28 cellular contexts compared by ENCODE assay signal in genomic region chr6:93299622-93300021, GRCh38.
"Had no signal": no experiment of that assay in that cellular context is flagged by ENCODE, and none has a peak within 500 bp of the region (broad histone marks: within the 10 kb centered on the region; RNA-seq: fewer than 3 reads in every experiment).

No MANE protein-coding gene starts in this region.

- H3K4me1 Mint-ChIP-seq: stimulated activated effector memory CD8-positive, alpha-beta T cell treated with anti-CD3 and anti-CD28 coated beads, Interleukin-12 subunit alpha, Interleukin-12 subunit beta, amount 100 ng/mL, for 72 hours; stimulated activated memory B cell treated with anti-CD40 and anti-IgM and Interleukin-4, amounts not matched to agents 10 μg/mL and 1 μg/mL and 100 μg/mL, for 72 hours; stimulated activated naive B cell treated with anti-CD40 and anti-IgM and Interleukin-4, amounts not matched to agents 10 μg/mL and 1 μg/mL and 100 μg/mL, for 72 hours; stimulated activated naive CD8-positive, alpha-beta T cell treated with anti-CD3 and anti-CD28 coated beads, Interleukin-15, amount 100 ng/mL, for 72 hours had no signal

- ATAC-seq: stimulated activated effector memory CD8-positive, alpha-beta T cell treated with anti-CD3 and anti-CD28 coated beads, Interleukin-12 subunit alpha, Interleukin-12 subunit beta, amount 100 ng/mL, for 72 hours; stimulated activated memory B cell treated with anti-CD40 and anti-IgM and Interleukin-4, amounts not matched to agents 10 μg/mL and 1 μg/mL and 100 μg/mL, for 72 hours; stimulated activated naive B cell treated with anti-CD40 and anti-IgM and Interleukin-4, amounts not matched to agents 10 μg/mL and 1 μg/mL and 100 μg/mL, for 72 hours; stimulated activated naive CD8-positive, alpha-beta T cell treated with anti-CD3 and anti-CD28 coated beads, Interleukin-15, amount 100 ng/mL, for 72 hours; stimulated activated naive CD8-positive, alpha-beta T cell treated with anti-CD3 and anti-CD28 coated beads, Interleukin-15, Interleukin-2, amounts not matched to agents 100 U/mL and 50 U/mL, for 24 hours; upper lobe of right lung had no signal

- H3K27ac ChIP-seq: stomach, suprapubic skin, testis, thoracic aorta, thyroid gland, tibial artery, tibial nerve, transverse colon, upper lobe of left lung, upper lobe of right lung, uterus, vagina had no signal

- H3K36me3 Mint-ChIP-seq: stimulated activated effector memory CD8-positive, alpha-beta T cell treated with anti-CD3 and anti-CD28 coated beads, Interleukin-12 subunit alpha, Interleukin-12 subunit beta, amount 100 ng/mL, for 72 hours; stimulated activated memory B cell treated with anti-CD40 and anti-IgM and Interleukin-4, amounts not matched to agents 10 μg/mL and 1 μg/mL and 100 μg/mL, for 72 hours; stimulated activated naive B cell treated with anti-CD40 and anti-IgM and Interleukin-4, amounts not matched to agents 10 μg/mL and 1 μg/mL and 100 μg/mL, for 72 hours had no signal

- H3K4me3 Mint-ChIP-seq: stimulated activated effector memory CD8-positive, alpha-beta T cell treated with anti-CD3 and anti-CD28 coated beads, Interleukin-12 subunit alpha, Interleukin-12 subunit beta, amount 100 ng/mL, for 72 hours; stimulated activated memory B cell treated with anti-CD40 and anti-IgM and Interleukin-4, amounts not matched to agents 10 μg/mL and 1 μg/mL and 100 μg/mL, for 72 hours; stimulated activated naive B cell treated with anti-CD40 and anti-IgM and Interleukin-4, amounts not matched to agents 10 μg/mL and 1 μg/mL and 100 μg/mL, for 72 hours; stimulated activated naive CD8-positive, alpha-beta T cell treated with anti-CD3 and anti-CD28 coated beads, Interleukin-15, amount 100 ng/mL, for 72 hours; stimulated activated naive CD8-positive, alpha-beta T cell treated with anti-CD3 and anti-CD28 coated beads, Interleukin-15, Interleukin-2, amounts not matched to agents 100 ng/mL and 50 ng/mL, for 24 hours; type B pancreatic cell had no signal

- H3K9me3 Mint-ChIP-seq: type B pancreatic cell had no signal

- H3K36me3 ChIP-seq: stomach, suprapubic skin, thoracic aorta, thyroid gland, tibial artery, tibial nerve, transverse colon, upper lobe of left lung, upper lobe of right lung, uterus, vagina had no signal

- H3K27ac Mint-ChIP-seq: stimulated activated effector memory CD8-positive, alpha-beta T cell treated with anti-CD3 and anti-CD28 coated beads, Interleukin-12 subunit alpha, Interleukin-12 subunit beta, amount 100 ng/mL, for 72 hours; stimulated activated memory B cell treated with anti-CD40 and anti-IgM and Interleukin-4, amounts not matched to agents 10 μg/mL and 1 μg/mL and 100 μg/mL, for 72 hours; stimulated activated naive B cell treated with anti-CD40 and anti-IgM and Interleukin-4, amounts not matched to agents 10 μg/mL and 1 μg/mL and 100 μg/mL, for 72 hours; stimulated activated naive CD8-positive, alpha-beta T cell treated with anti-CD3 and anti-CD28 coated beads, Interleukin-15, amount 100 ng/mL, for 72 hours; stimulated activated naive CD8-positive, alpha-beta T cell treated with anti-CD3 and anti-CD28 coated beads, Interleukin-15, Interleukin-2, amounts not matched to agents 100 ng/mL and 50 ng/mL, for 24 hours; type B pancreatic cell had no signal

- H3K9me3 ChIP-seq: stomach, suprapubic skin, testis, thoracic aorta, thyroid gland, tibial artery, transverse colon, upper lobe of left lung, upper lobe of right lung, uterus, vagina had no signal

- DNase-seq: stimulated activated CD4-positive, alpha-beta T cell treated with anti-CD3 and anti-CD28 coated beads, Interleukin-2, amount 100 ng/mL, for 48 hours; stimulated activated CD4-positive, alpha-beta T cell treated with anti-CD3 and anti-CD28 coated beads, Interleukin-4, amount 100 ng/mL, for 1 hour; stimulated activated CD4-positive, alpha-beta T cell treated with anti-CD3 and anti-CD28 coated beads, Interleukin-4, amount 100 ng/mL, for 24 hours; stimulated activated CD4-positive, alpha-beta T cell treated with anti-CD3 and anti-CD28 coated beads, Interleukin-4, amount 100 ng/mL, for 4 hours; stimulated activated CD8-positive, alpha-beta memory T cell treated with anti-CD3 and anti-CD28 coated beads, Interleukin-4, amount 100 ng/mL, for 48 hours; stimulated activated naive B cell treated with anti-CD40 and anti-IgM and Interleukin-4, amounts not matched to agents 10 μg/mL and 1 μg/mL and 100 μg/mL, for 72 hours; stimulated activated naive CD4-positive, alpha-beta T cell; stimulated activated naive CD4-positive, alpha-beta T cell treated with Interleukin-2 at 50 U/mL for 16 hours; stimulated activated naive CD8-positive, alpha-beta T cell treated with anti-CD3 and anti-CD28 coated beads, Interleukin-15, amount 100 ng/mL, for 72 hours; stimulated activated naive CD8-positive, alpha-beta T cell treated with anti-CD3 and anti-CD28 coated beads, Interleukin-15, Interleukin-2, amounts not matched to agents 100 U/mL and 50 U/mL, for 24 hours; stomach; substantia nigra; testis; thyroid gland; tibial artery; transverse colon; trophoblast cell; upper lobe of left lung; upper lobe of right lung; uterus had no signal

- H3K4me3 ChIP-seq: stomach, suprapubic skin, thoracic aorta, thyroid gland, tibial artery, tibial nerve, transverse colon, upper lobe of left lung, upper lobe of right lung, uterus, vagina had no signal

- H3K27me3 Mint-ChIP-seq: stimulated activated memory B cell treated with anti-CD40 and anti-IgM and Interleukin-4, amounts not matched to agents 10 μg/mL and 1 μg/mL and 100 μg/mL, for 72 hours; stimulated activated naive B cell treated with anti-CD40 and anti-IgM and Interleukin-4, amounts not matched to agents 10 μg/mL and 1 μg/mL and 100 μg/mL, for 72 hours; stimulated activated naive CD8-positive, alpha-beta T cell treated with anti-CD3 and anti-CD28 coated beads, Interleukin-15, amount 100 ng/mL, for 72 hours; stimulated activated naive CD8-positive, alpha-beta T cell treated with anti-CD3 and anti-CD28 coated beads, Interleukin-15, Interleukin-2, amounts not matched to agents 100 ng/mL and 50 ng/mL, for 24 hours; type B pancreatic cell had no signal

- H3K4me1 ChIP-seq: stomach, suprapubic skin, testis, thyroid gland, tibial artery, tibial nerve, transverse colon, upper lobe of left lung, upper lobe of right lung, uterus, vagina had no signal
